In genomic region chr10:118940386-118940785, GRCh38 we compare ENCODE assay signal across 1 cellular context.
TF ChIP-seq lines count a peak whose summit lies in the region.

No MANE protein-coding gene starts in this region.

TF ChIP-seq in IMR-90, 13 proteins besides CTCF, POLR2A, EP300 and RAD21 (continued from another document):
- TF ChIP-seq USF2 (IDR thresholded peaks at IDR 0.05; ENCODE audit: low read depth, low read length), result no peak
- TF ChIP-seq CEBPB (IDR thresholded peaks at IDR 0.05; ENCODE audit: low read depth, low read length), result no peak
- TF ChIP-seq MAFK (IDR thresholded peaks at IDR 0.05; ENCODE audit: low read depth, low read length), result no peak
- TF ChIP-seq SMC3 (IDR thresholded peaks at IDR 0.05; ENCODE audit: low read depth, low read length), result no peak
- no peak for TF ChIP-seq NFE2L2 (IDR thresholded peaks at IDR 0.05; ENCODE audit: low read depth, low read length)
TF ChIP-seq in IMR-90: peak in this region for 0.
